In the genomic region with DNA sequence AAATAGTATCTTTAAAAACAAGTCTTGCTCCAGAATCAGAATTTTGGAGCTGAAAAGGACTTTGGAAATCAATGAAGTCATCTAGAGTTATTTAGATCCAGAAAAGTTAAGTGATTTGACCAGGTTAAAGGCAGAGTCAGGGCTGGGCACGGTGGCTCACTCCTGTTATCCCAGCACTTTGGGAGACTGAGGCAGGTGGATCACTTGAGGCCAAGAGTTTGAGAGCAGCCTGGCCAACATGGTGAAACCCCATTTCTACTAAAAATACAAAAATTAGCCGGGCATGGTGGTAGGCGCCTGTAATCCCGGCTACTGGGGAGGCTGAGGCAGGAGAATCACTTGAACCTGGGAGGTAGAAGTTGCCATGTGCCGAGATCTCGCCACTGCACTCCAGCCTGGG, we compare ENCODE assay signal across 7 cellular contexts. TPM values are rescaled to one million over a fixed set of nuclear protein-coding genes. Genes with fewer than 3 reads are reported as not detected.
DNase-seq lines count a peak whose midpoint lies in the region; ATAC-seq and TF ChIP-seq lines count a peak whose summit lies in the region.
"Not testable (repeated sequence)": the region's sequence is repeated elsewhere in the genome, so short reads cannot be mapped to it uniquely, and the experiment has no call there.

No MANE protein-coding gene starts in this region.

- DNase-seq in Peyer's patch: peak in 1 of 3 donors; percentile 33
- DNase-seq in activated CD8-positive, alpha-beta T cell treated with anti-CD3 and anti-CD28 coated beads, Interleukin-2, amount 10 ng/mL, durations not matched to agents 7 days and 5 days; adipocyte (ENCODE audit: low read depth); esophagus squamous epithelium (lab: John Stamatoyannopoulos, UW); mesothelial cell of epicardium (ENCODE audit: low spot score in 2 of 2, unreplicated experiment in 2 of 2); progenitor cell of endocrine pancreas (ENCODE audit: low spot score, unreplicated experiment): not testable (repeated sequence)
- DNase-seq in suprapubic skin (ENCODE audit: low spot score in 2 of 2): peak in 1 of 2 donors; percentile 50

- CTCF ChIA-PET in activated CD8-positive, alpha-beta T cell treated with anti-CD3 and anti-CD28 coated beads, Interleukin-2, amount 10 ng/mL, durations not matched to agents 7 days and 5 days (lab: Charles Lee): interaction anchor here (0.7 to 9.2 kb wide), 28 partner anchors 11 to 328 kb away, joined by 3 to 59 read pairs (median 5); a partner anchor contains a TSS

- not testable (repeated sequence) for H3K27me3 Mint-ChIP-seq in activated CD8-positive, alpha-beta T cell treated with anti-CD3 and anti-CD28 coated beads, Interleukin-2, amount 10 ng/mL, durations not matched to agents 7 days and 5 days (ENCODE audit: low read depth); mesothelial cell of epicardium (ENCODE audit: low read depth); progenitor cell of endocrine pancreas

- 86 to 96% methylated on average over 6 of the region's 6 CpGs for WGBS in esophagus squamous epithelium, 2 donors
- WGBS in suprapubic skin: 96% methylated on average over 6 of the region's 6 CpGs

- not testable (repeated sequence) for TF ChIP-seq CTCF in Peyer's patch (IDR thresholded peaks at IDR 0.05); esophagus squamous epithelium (IDR thresholded peaks at IDR 0.05); mesothelial cell of epicardium (IDR thresholded peaks at IDR 0.05; ENCODE audit: unreplicated experiment); progenitor cell of endocrine pancreas (IDR thresholded peaks at IDR 0.05; ENCODE audit: unreplicated experiment); suprapubic skin (IDR thresholded peaks at IDR 0.05)

- ATAC-seq in activated CD8-positive, alpha-beta T cell treated with anti-CD3 and anti-CD28 coated beads, Interleukin-2, amount 10 ng/mL, durations not matched to agents 7 days and 5 days: not testable (repeated sequence)

- H3K9me3 ChIP-seq in Peyer's patch; adipocyte (ENCODE audit: control insufficient read depth, low read length); esophagus squamous epithelium; suprapubic skin: not testable (repeated sequence)

- intact Hi-C loops in esophagus squamous epithelium (cut with DNase I): loop anchor here (5.0 kb wide), 1 partner anchor 177 kb away; no protein-coding TSS in a partner anchor

- POLR2A ChIA-PET in activated CD8-positive, alpha-beta T cell treated with anti-CD3 and anti-CD28 coated beads, Interleukin-2, amount 10 ng/mL, durations not matched to agents 7 days and 5 days (lab: Charles Lee): interaction anchor here (0.9 to 2.0 kb wide), 5 partner anchors 13 to 85 kb away, joined by 3 to 7 read pairs (median 3); no protein-coding TSS in a partner anchor

- H3K27ac ChIP-seq in Peyer's patch (peak overlapping the region; percentile 47 to 69 (median 55)), esophagus squamous epithelium (peak overlapping the region; percentile 38 to 89 (median 82)), suprapubic skin (peak overlapping the region; percentile 80)

- TF ChIP-seq POLR2A in Peyer's patch (IDR thresholded peaks at IDR 0.05); esophagus squamous epithelium (IDR thresholded peaks at IDR 0.05); suprapubic skin (IDR thresholded peaks at IDR 0.05): not testable (repeated sequence)

- TF ChIP-seq EP300 in suprapubic skin (IDR thresholded peaks at IDR 0.05): not testable (repeated sequence)

- H3K4me3 ChIP-seq in Peyer's patch, esophagus squamous epithelium, suprapubic skin: not testable (repeated sequence)
- H3K4me3 ChIP-seq in adipocyte (ENCODE audit: low read length): peak overlapping the region; percentile 34

- H3K36me3 ChIP-seq in Peyer's patch (peaks cover 0 to 37% (median 0%) of the 10 kb centered on the region in 3 donors), adipocyte (ENCODE audit: control insufficient read depth, insufficient read depth, low read length, severe bottlenecking) (peaks cover 15% of the 10 kb centered on the region), esophagus squamous epithelium (peaks cover 0 to 74% (median 8%) of the 10 kb centered on the region in 3 donors), suprapubic skin (peaks cover 41% of the 10 kb centered on the region)

- not testable (repeated sequence) for H3K4me3 Mint-ChIP-seq in activated CD8-positive, alpha-beta T cell treated with anti-CD3 and anti-CD28 coated beads, Interleukin-2, amount 10 ng/mL, durations not matched to agents 7 days and 5 days; mesothelial cell of epicardium; progenitor cell of endocrine pancreas (ENCODE audit: low read depth)

- peaks cover 39% of the 10 kb centered on the region for H3K36me3 Mint-ChIP-seq in activated CD8-positive, alpha-beta T cell treated with anti-CD3 and anti-CD28 coated beads, Interleukin-2, amount 10 ng/mL, durations not matched to agents 7 days and 5 days (ENCODE audit: low read depth)
- H3K36me3 Mint-ChIP-seq in mesothelial cell of epicardium: not testable (repeated sequence)
- peaks cover 10% of the 10 kb centered on the region for H3K36me3 Mint-ChIP-seq in progenitor cell of endocrine pancreas (ENCODE audit: insufficient read depth)

- peak overlapping the region; percentile 65 for H3K27ac Mint-ChIP-seq in activated CD8-positive, alpha-beta T cell treated with anti-CD3 and anti-CD28 coated beads, Interleukin-2, amount 10 ng/mL, durations not matched to agents 7 days and 5 days
- H3K27ac Mint-ChIP-seq in mesothelial cell of epicardium: peak overlapping the region; percentile 59
- H3K27ac Mint-ChIP-seq in progenitor cell of endocrine pancreas: peak overlapping the region; percentile 52

- peaks cover 48% of the 10 kb centered on the region for H3K4me1 Mint-ChIP-seq in activated CD8-positive, alpha-beta T cell treated with anti-CD3 and anti-CD28 coated beads, Interleukin-2, amount 10 ng/mL, durations not matched to agents 7 days and 5 days (ENCODE audit: low read depth)
- H3K4me1 Mint-ChIP-seq in mesothelial cell of epicardium; progenitor cell of endocrine pancreas (ENCODE audit: low read depth): not testable (repeated sequence)

- peak overlapping the region; percentile 69 for H3K9ac ChIP-seq in adipocyte (ENCODE audit: low read length)

- H3K27me3 ChIP-seq in Peyer's patch; adipocyte (replicated peaks; ENCODE audit: control insufficient read depth, insufficient read depth, low read length); esophagus squamous epithelium; suprapubic skin: not testable (repeated sequence)

- H3K9me3 Mint-ChIP-seq in activated CD8-positive, alpha-beta T cell treated with anti-CD3 and anti-CD28 coated beads, Interleukin-2, amount 10 ng/mL, durations not matched to agents 7 days and 5 days (ENCODE audit: insufficient read depth); mesothelial cell of epicardium; progenitor cell of endocrine pancreas (ENCODE audit: low read depth): not testable (repeated sequence)

- H3K4me1 ChIP-seq in Peyer's patch (peaks cover 0 to 29% (median 12%) of the 10 kb centered on the region in 4 donors), adipocyte (ENCODE audit: control insufficient read depth, insufficient read depth, low read length) (peaks cover 23% of the 10 kb centered on the region), esophagus squamous epithelium (peaks cover 5 to 73% (median 22%) of the 10 kb centered on the region in 3 donors), suprapubic skin (peaks cover 47% of the 10 kb centered on the region)

RNA-seq across cellular contexts. Expression of a gene that starts 8.1 kb away (rescaled TPM):
- 10 to 100 TPM in 3 of 4 donors, 1 to 10 TPM in 1; 9.7 to 48.7 (median 21.5) TPM for total RNA-seq in Peyer's patch
- total RNA-seq in activated CD8-positive, alpha-beta T cell treated with anti-CD3 and anti-CD28 coated beads, Interleukin-2, amount 10 ng/mL, durations not matched to agents 7 days and 5 days: 10 to 100 TPM; 34.8 to 40.3 TPM
- 10 to 100 TPM; 18.7 to 28.4 (median 24.7) TPM for total RNA-seq in esophagus squamous epithelium
- 35.2 to 36.6 TPM (median 36.4 TPM) in 3 replicates for total RNA-seq in mesothelial cell of epicardium
- 40.0 and 42.2 TPM in 2 replicates for total RNA-seq in progenitor cell of endocrine pancreas
- 10 to 100 TPM; 20.2 to 31.7 (median 21.2) TPM for total RNA-seq in suprapubic skin

RNA-seq across cellular contexts. Expression of a gene that starts 8.4 kb away (rescaled TPM):
- 10 to 100 TPM; 55.0 to 73.4 (median 60.6) TPM for total RNA-seq in Peyer's patch
- total RNA-seq in activated CD8-positive, alpha-beta T cell treated with anti-CD3 and anti-CD28 coated beads, Interleukin-2, amount 10 ng/mL, durations not matched to agents 7 days and 5 days: 10 to 100 TPM; 72.9 TPM
- 100 to 1,000 TPM in 1 of 4 donors, 10 to 100 TPM in 3; 34.2 to 104 (median 58.1) TPM for total RNA-seq in esophagus squamous epithelium
- total RNA-seq in mesothelial cell of epicardium: 74.3 to 80.5 TPM (median 78.7 TPM) in 3 replicates
- total RNA-seq in progenitor cell of endocrine pancreas: 85.3 and 85.9 TPM in 2 replicates
- 10 to 100 TPM; 57.0 to 83.2 (median 69.3) TPM for total RNA-seq in suprapubic skin

RNA-seq across cellular contexts. Expression of a gene that starts 49.5 kb away (rescaled TPM):
- total RNA-seq in Peyer's patch (100 to 1,000 TPM in 3 of 4 donors, 10 to 100 TPM in 1; 80.6 to 275 (median 123) TPM), esophagus squamous epithelium (100 to 1,000 TPM in 3 of 4 donors, 10 to 100 TPM in 1; 49.4 to 384 (median 138) TPM), mesothelial cell of epicardium (61.6 to 62.5 TPM (median 61.9 TPM) in 3 replicates), progenitor cell of endocrine pancreas (36.9 and 49.7 TPM in 2 replicates), suprapubic skin (100 to 1,000 TPM; 170 to 246 (median 225) TPM)
- 100 to 1,000 TPM; 382 to 384 TPM for total RNA-seq in activated CD8-positive, alpha-beta T cell treated with anti-CD3 and anti-CD28 coated beads, Interleukin-2, amount 10 ng/mL, durations not matched to agents 7 days and 5 days
